1 cellular context compared by ENCODE assay signal in the genomic region with DNA sequence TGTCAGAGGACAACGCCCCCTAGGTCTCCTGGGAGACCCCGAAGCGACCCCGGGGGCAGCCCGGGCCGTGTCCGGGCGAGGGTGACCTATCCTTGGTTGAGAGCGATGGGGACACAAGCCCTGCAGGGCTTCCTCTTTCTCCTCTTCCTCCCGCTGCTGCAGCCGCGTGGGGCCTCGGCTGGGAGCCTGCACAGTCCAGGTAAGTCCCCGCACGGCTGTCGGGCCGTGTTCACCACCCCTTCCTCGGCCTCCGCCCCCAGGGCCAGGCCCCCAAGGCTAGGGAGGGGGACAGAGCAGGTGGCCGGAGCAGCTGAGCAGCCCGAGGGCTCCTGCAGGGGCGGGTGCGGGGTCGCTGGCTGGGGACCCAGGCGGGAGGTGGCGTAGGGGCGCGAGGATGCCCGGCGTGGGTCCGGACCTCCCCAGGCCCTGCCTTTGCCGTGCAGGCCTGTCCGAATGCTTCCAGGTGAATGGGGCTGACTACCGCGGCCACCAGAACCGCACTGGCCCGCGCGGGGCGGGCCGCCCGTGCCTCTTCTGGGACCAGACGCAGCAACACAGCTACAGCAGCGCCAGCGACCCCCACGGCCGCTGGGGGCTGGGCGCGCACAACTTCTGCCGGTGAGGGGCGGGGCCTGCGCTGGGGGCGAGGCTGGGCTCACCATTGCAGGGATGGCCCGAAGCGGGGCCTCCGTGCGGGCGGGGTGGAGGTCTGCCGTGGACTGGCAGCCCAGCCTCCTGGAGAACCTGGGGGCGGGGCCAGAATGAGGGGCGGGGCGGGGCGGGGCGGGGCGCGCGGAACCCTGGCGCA.
A peak's percentile ranks its signal among the peaks of the same experiment; 100 is the strongest.
TF ChIP-seq lines count a peak whose summit lies in the region.

No MANE protein-coding gene starts in this region.

TF ChIP-seq in K562, 482 proteins besides CTCF, POLR2A, EP300 and RAD21 (continued from another document and continues in another):
- TF ChIP-seq, protein P1, sequence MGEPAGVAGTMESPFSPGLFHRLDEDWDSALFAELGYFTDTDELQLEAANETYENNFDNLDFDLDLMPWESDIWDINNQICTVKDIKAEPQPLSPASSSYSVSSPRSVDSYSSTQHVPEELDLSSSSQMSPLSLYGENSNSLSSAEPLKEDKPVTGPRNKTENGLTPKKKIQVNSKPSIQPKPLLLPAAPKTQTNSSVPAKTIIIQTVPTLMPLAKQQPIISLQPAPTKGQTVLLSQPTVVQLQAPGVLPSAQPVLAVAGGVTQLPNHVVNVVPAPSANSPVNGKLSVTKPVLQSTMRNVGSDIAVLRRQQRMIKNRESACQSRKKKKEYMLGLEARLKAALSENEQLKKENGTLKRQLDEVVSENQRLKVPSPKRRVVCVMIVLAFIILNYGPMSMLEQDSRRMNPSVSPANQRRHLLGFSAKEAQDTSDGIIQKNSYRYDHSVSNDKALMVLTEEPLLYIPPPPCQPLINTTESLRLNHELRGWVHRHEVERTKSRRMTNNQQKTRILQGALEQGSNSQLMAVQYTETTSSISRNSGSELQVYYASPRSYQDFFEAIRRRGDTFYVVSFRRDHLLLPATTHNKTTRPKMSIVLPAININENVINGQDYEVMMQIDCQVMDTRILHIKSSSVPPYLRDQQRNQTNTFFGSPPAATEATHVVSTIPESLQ (CRISPR knock-in tag; IDR thresholded peaks at IDR 0.05) = no peak
- TF ChIP-seq, protein P2, sequence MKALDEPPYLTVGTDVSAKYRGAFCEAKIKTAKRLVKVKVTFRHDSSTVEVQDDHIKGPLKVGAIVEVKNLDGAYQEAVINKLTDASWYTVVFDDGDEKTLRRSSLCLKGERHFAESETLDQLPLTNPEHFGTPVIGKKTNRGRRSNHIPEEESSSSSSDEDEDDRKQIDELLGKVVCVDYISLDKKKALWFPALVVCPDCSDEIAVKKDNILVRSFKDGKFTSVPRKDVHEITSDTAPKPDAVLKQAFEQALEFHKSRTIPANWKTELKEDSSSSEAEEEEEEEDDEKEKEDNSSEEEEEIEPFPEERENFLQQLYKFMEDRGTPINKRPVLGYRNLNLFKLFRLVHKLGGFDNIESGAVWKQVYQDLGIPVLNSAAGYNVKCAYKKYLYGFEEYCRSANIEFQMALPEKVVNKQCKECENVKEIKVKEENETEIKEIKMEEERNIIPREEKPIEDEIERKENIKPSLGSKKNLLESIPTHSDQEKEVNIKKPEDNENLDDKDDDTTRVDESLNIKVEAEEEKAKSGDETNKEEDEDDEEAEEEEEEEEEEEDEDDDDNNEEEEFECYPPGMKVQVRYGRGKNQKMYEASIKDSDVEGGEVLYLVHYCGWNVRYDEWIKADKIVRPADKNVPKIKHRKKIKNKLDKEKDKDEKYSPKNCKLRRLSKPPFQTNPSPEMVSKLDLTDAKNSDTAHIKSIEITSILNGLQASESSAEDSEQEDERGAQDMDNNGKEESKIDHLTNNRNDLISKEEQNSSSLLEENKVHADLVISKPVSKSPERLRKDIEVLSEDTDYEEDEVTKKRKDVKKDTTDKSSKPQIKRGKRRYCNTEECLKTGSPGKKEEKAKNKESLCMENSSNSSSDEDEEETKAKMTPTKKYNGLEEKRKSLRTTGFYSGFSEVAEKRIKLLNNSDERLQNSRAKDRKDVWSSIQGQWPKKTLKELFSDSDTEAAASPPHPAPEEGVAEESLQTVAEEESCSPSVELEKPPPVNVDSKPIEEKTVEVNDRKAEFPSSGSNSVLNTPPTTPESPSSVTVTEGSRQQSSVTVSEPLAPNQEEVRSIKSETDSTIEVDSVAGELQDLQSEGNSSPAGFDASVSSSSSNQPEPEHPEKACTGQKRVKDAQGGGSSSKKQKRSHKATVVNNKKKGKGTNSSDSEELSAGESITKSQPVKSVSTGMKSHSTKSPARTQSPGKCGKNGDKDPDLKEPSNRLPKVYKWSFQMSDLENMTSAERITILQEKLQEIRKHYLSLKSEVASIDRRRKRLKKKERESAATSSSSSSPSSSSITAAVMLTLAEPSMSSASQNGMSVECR (CRISPR knock-in tag; IDR thresholded peaks at IDR 0.05) = peak; percentile 1; the same call in 1 of the 2 replicates
- TF ChIP-seq CC2D1A (IDR thresholded peaks at IDR 0.05) = no peak
- TF ChIP-seq ZNF507 (tag; conservative IDR thresholded peaks at IDR 0.05) = no peak
- no peak for TF ChIP-seq PTTG1 (tag; IDR thresholded peaks at IDR 0.05; ENCODE audit: low read depth)
- TF ChIP-seq, protein P3, sequence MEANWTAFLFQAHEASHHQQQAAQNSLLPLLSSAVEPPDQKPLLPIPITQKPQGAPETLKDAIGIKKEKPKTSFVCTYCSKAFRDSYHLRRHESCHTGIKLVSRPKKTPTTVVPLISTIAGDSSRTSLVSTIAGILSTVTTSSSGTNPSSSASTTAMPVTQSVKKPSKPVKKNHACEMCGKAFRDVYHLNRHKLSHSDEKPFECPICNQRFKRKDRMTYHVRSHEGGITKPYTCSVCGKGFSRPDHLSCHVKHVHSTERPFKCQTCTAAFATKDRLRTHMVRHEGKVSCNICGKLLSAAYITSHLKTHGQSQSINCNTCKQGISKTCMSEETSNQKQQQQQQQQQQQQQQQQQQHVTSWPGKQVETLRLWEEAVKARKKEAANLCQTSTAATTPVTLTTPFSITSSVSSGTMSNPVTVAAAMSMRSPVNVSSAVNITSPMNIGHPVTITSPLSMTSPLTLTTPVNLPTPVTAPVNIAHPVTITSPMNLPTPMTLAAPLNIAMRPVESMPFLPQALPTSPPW (CRISPR knock-in tag; IDR thresholded peaks at IDR 0.05) = peak; percentile 50; the same call in 1 of the 2 replicates
- TF ChIP-seq ARHGAP35 (IDR thresholded peaks at IDR 0.05; ENCODE audit: partially characterized antibody) = no peak
- TF ChIP-seq, protein P4, sequence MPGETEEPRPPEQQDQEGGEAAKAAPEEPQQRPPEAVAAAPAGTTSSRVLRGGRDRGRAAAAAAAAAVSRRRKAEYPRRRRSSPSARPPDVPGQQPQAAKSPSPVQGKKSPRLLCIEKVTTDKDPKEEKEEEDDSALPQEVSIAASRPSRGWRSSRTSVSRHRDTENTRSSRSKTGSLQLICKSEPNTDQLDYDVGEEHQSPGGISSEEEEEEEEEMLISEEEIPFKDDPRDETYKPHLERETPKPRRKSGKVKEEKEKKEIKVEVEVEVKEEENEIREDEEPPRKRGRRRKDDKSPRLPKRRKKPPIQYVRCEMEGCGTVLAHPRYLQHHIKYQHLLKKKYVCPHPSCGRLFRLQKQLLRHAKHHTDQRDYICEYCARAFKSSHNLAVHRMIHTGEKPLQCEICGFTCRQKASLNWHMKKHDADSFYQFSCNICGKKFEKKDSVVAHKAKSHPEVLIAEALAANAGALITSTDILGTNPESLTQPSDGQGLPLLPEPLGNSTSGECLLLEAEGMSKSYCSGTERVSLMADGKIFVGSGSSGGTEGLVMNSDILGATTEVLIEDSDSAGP (CRISPR knock-in tag; IDR thresholded peaks at IDR 0.05) = no peak
- TF ChIP-seq, protein P5, sequence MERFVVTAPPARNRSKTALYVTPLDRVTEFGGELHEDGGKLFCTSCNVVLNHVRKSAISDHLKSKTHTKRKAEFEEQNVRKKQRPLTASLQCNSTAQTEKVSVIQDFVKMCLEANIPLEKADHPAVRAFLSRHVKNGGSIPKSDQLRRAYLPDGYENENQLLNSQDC (CRISPR knock-in tag; IDR thresholded peaks at IDR 0.05) = no peak
- no peak for TF ChIP-seq MEF2A (IDR thresholded peaks at IDR 0.05; ENCODE audit: control insufficient read depth, low read depth, low read length)
- TF ChIP-seq SRSF3 (IDR thresholded peaks at IDR 0.05; ENCODE audit: insufficient read depth, low read length) = no peak
- no peak for TF ChIP-seq ZNF316 (IDR thresholded peaks at IDR 0.05)
- TF ChIP-seq, protein P6, sequence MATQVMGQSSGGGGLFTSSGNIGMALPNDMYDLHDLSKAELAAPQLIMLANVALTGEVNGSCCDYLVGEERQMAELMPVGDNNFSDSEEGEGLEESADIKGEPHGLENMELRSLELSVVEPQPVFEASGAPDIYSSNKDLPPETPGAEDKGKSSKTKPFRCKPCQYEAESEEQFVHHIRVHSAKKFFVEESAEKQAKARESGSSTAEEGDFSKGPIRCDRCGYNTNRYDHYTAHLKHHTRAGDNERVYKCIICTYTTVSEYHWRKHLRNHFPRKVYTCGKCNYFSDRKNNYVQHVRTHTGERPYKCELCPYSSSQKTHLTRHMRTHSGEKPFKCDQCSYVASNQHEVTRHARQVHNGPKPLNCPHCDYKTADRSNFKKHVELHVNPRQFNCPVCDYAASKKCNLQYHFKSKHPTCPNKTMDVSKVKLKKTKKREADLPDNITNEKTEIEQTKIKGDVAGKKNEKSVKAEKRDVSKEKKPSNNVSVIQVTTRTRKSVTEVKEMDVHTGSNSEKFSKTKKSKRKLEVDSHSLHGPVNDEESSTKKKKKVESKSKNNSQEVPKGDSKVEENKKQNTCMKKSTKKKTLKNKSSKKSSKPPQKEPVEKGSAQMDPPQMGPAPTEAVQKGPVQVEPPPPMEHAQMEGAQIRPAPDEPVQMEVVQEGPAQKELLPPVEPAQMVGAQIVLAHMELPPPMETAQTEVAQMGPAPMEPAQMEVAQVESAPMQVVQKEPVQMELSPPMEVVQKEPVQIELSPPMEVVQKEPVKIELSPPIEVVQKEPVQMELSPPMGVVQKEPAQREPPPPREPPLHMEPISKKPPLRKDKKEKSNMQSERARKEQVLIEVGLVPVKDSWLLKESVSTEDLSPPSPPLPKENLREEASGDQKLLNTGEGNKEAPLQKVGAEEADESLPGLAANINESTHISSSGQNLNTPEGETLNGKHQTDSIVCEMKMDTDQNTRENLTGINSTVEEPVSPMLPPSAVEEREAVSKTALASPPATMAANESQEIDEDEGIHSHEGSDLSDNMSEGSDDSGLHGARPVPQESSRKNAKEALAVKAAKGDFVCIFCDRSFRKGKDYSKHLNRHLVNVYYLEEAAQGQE (CRISPR knock-in tag; IDR thresholded peaks at IDR 0.05; ENCODE audit: low read depth) = 0 out of 2 replicates have a peak, but pooled peaks have one; percentile 58
- TF ChIP-seq RBFOX2 (IDR thresholded peaks at IDR 0.05; ENCODE audit: low read depth, low read length) = no peak
- no peak for TF ChIP-seq HOXB6 (CRISPR knock-in tag; IDR thresholded peaks at IDR 0.05; ENCODE audit: borderline replicate concordance)
- TF ChIP-seq BDP1 (IDR thresholded peaks at IDR 0.05; ENCODE audit: insufficient read depth, insufficient read length) = no peak
- TF ChIP-seq, protein P7, sequence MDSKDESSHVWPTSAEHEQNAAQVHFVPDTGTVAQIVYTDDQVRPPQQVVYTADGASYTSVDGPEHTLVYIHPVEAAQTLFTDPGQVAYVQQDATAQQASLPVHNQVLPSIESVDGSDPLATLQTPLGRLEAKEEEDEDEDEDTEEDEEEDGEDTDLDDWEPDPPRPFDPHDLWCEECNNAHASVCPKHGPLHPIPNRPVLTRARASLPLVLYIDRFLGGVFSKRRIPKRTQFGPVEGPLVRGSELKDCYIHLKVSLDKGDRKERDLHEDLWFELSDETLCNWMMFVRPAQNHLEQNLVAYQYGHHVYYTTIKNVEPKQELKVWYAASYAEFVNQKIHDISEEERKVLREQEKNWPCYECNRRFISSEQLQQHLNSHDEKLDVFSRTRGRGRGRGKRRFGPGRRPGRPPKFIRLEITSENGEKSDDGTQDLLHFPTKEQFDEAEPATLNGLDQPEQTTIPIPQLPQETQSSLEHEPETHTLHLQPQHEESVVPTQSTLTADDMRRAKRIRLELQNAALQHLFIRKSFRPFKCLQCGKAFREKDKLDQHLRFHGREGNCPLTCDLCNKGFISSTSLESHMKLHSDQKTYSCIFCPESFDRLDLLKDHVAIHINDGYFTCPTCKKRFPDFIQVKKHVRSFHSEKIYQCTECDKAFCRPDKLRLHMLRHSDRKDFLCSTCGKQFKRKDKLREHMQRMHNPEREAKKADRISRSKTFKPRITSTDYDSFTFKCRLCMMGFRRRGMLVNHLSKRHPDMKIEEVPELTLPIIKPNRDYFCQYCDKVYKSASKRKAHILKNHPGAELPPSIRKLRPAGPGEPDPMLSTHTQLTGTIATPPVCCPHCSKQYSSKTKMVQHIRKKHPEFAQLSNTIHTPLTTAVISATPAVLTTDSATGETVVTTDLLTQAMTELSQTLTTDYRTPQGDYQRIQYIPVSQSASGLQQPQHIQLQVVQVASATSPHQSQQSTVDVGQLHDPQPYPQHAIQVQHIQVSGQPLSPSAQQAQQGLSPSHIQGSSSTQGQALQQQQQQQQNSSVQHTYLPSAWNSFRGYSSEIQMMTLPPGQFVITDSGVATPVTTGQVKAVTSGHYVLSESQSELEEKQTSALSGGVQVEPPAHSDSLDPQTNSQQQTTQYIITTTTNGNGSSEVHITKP (IDR thresholded peaks at IDR 0.05; ENCODE audit: partially characterized antibody) = no peak
- peak; percentile 85 for TF ChIP-seq SPI1 (IDR thresholded peaks at IDR 0.05; ENCODE audit: borderline replicate concordance, low read depth, low read length)
- TF ChIP-seq PCBP1 (IDR thresholded peaks at IDR 0.05; ENCODE audit: low read depth, low read length, poor library complexity, severe bottlenecking) = peak; percentile 41
- no peak for TF ChIP-seq FOSL1 (tag; conservative IDR thresholded peaks at IDR 0.05)
- no peak for TF ChIP-seq HLTF (IDR thresholded peaks at IDR 0.05)
- TF ChIP-seq ZNF121 (CRISPR knock-in tag; conservative IDR thresholded peaks at IDR 0.05) = no peak
- no peak for TF ChIP-seq RHOXF2B (CRISPR knock-in tag; conservative IDR thresholded peaks at IDR 0.05)
- TF ChIP-seq GABPB1 (CRISPR knock-in tag; IDR thresholded peaks at IDR 0.05) = no peak
- TF ChIP-seq, protein P8, sequence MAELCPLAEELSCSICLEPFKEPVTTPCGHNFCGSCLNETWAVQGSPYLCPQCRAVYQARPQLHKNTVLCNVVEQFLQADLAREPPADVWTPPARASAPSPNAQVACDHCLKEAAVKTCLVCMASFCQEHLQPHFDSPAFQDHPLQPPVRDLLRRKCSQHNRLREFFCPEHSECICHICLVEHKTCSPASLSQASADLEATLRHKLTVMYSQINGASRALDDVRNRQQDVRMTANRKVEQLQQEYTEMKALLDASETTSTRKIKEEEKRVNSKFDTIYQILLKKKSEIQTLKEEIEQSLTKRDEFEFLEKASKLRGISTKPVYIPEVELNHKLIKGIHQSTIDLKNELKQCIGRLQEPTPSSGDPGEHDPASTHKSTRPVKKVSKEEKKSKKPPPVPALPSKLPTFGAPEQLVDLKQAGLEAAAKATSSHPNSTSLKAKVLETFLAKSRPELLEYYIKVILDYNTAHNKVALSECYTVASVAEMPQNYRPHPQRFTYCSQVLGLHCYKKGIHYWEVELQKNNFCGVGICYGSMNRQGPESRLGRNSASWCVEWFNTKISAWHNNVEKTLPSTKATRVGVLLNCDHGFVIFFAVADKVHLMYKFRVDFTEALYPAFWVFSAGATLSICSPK (IDR thresholded peaks at IDR 0.05; ENCODE audit: borderline replicate concordance) = no peak
- TF ChIP-seq PYGO2 (tag; IDR thresholded peaks at IDR 0.05) = no peak
- TF ChIP-seq CHD4 (IDR thresholded peaks at IDR 0.05; ENCODE audit: insufficient read depth, insufficient replicate concordance, low read depth, low read length, poor library complexity, severe bottlenecking) = no peak
- TF ChIP-seq SMARCB1 (IDR thresholded peaks at IDR 0.05; ENCODE audit: insufficient read length, low read depth) = no peak
- no peak; the same call in 1 of the 2 replicates for TF ChIP-seq CHD2 (IDR thresholded peaks at IDR 0.05; ENCODE audit: low read depth, low read length)
